9 cellular contexts compared by ENCODE assay signal in genomic region chr5:68251386-68251785, GRCh38. TPM values are rescaled to one million over a fixed set of nuclear protein-coding genes. Genes with fewer than 3 reads are reported as not detected.
DNase-seq lines count a peak whose midpoint lies in the region; ATAC-seq, FAIRE-seq and TF ChIP-seq lines count a peak whose summit lies in the region.
"Had no signal": no experiment of that assay in that cellular context is flagged by ENCODE, and none has a peak within 500 bp of the region (broad histone marks: within the 10 kb centered on the region; RNA-seq: fewer than 3 reads in every experiment).

No MANE protein-coding gene starts in this region.

- intact Hi-C loops in HepG2 (cut with micrococcal nuclease; ENCODE audit: unreplicated experiment), result loop anchor here (5.0 kb wide), 1 partner anchor 479 kb away; no protein-coding TSS in a partner anchor
- intact Hi-C loops in aorta (cut with DNase I), result loop anchor here in 1 of 2 donors (5.0 kb wide), 3 partner anchors 34 to 1004 kb away; partner anchors contain the start of gene PIK3R1
- intact Hi-C loops in lower leg skin (cut with DNase I; ENCODE audit: low total_unique reads), result no loop called here

- CTCF ChIA-PET in HepG2 (lab: Yijun Ruan, JAX; ENCODE audit: low intra/inter-chr PET ratio, low total read pairs), result interaction anchor here (1.2 kb wide), 1 partner anchor 758 kb away, joined by 3 read pairs; no protein-coding TSS in a partner anchor

- peaks cover 52% of the 10 kb centered on the region for H3K79me2 ChIP-seq in HepG2 (ENCODE audit: insufficient read depth, low read length)

- H3K9me3 ChIP-seq in liver (ENCODE audit: control insufficient read depth in 4 of 4, low read length in 3 of 4) (no peaks in the 10 kb centered on the region), HepG2 (ENCODE audit: low read length) (no peaks in the 10 kb centered on the region), aorta (ENCODE audit: control insufficient read depth, low read length) (no peaks in the 10 kb centered on the region)

- in situ Hi-C loops in HepG2 (cut with HindIII; ENCODE audit: extremely low pct_ligation_motif_present, low pct_unique_long_range_greater_than_20kb), result loop anchor here (5.0 to 10.0 kb wide), 2 partner anchors 757 to 1004 kb away; no protein-coding TSS in a partner anchor

- no peak for ATAC-seq in HepG2
- no peak for ATAC-seq in aorta (ENCODE audit: low FRiP score)
- ATAC-seq: K562 had no signal

- H3K4me3 ChIP-seq in liver (ENCODE audit: low read depth in 1 of 3, low read length in 3 of 3) (no peak overlapping the region), HepG2 (replicated peaks in 1 of 3; ENCODE audit: insufficient read depth in 1 of 3, low read depth in 2 of 3, low read length in 3 of 3) (no peak overlapping the region), coronary artery (peak overlapping the region; percentile 57), rectal smooth muscle tissue (ENCODE audit: low read length) (no peak overlapping the region), aorta (ENCODE audit: low read length in 2 of 2) (no peak overlapping the region), lower leg skin (ENCODE audit: low read depth, poor library complexity, severe bottlenecking) (no peak overlapping the region)
- H3K4me3 ChIP-seq: K562 had no signal

- no peak for TF ChIP-seq POLR2A in HepG2 (IDR thresholded peaks at IDR 0.05; ENCODE audit: insufficient read depth in 1 of 2, low read depth in 2 of 2, low read length in 2 of 2)
- no peak for TF ChIP-seq POLR2A in lower leg skin (IDR thresholded peaks at IDR 0.05)

- H3K4me1 ChIP-seq in liver (ENCODE audit: control insufficient read depth in 4 of 4, insufficient read depth in 4 of 4, low read length in 3 of 4), result peaks cover 13 to 68% (median 42%) of the 10 kb centered on the region in 4 donors
- H3K4me1 ChIP-seq in HepG2 (ENCODE audit: insufficient read depth, low read length), result peaks cover 18% of the 10 kb centered on the region
- peaks cover 58% of the 10 kb centered on the region for H3K4me1 ChIP-seq in rectal smooth muscle tissue (ENCODE audit: control insufficient read depth, insufficient read depth, low read length)
- H3K4me1 ChIP-seq in aorta (ENCODE audit: control insufficient read depth in 1 of 2, insufficient read depth in 2 of 2, low read length in 2 of 2), result peaks cover 7 to 17% of the 10 kb centered on the region in 2 donors

- TF ChIP-seq CTCF in liver (IDR thresholded peaks at IDR 0.05; ENCODE audit: low read depth, low read length, missing input control) (no peak), HepG2 (CRISPR knock-in tag; IDR thresholded peaks at IDR 0.05) (no peak), coronary artery (IDR thresholded peaks at IDR 0.05) (no peak), lower leg skin (IDR thresholded peaks at IDR 0.05) (no peak)

- no peak for FAIRE-seq in HepG2 (lab: Jason Lieb, UNC)
- FAIRE-seq: K562 had no signal

- no TSS peak for BruUV-seq in HepG2 (replicated peaks; lab: Mats Ljungman, UMichigan)

- H2AFZ ChIP-seq in HepG2 (ENCODE audit: low read length), result no peak overlapping the region

- H3K36me3 ChIP-seq in liver (ENCODE audit: control insufficient read depth in 4 of 4, insufficient read depth in 3 of 4, low read depth in 1 of 4, low read length in 3 of 4), result peaks cover 0 to 5% (median 2%) of the 10 kb centered on the region in 4 donors
- peaks cover 0 to 1% of the 10 kb centered on the region in 2 experiments; a peak in 1 of 5 replicates for H3K36me3 ChIP-seq in HepG2 (replicated peaks in 1 of 2; ENCODE audit: control insufficient read depth in 1 of 2, insufficient read depth in 2 of 2, low read length in 2 of 2)
- no peaks in the 10 kb centered on the region for H3K36me3 ChIP-seq in rectal smooth muscle tissue (ENCODE audit: control insufficient read depth, insufficient read depth, low read length)
- H3K36me3 ChIP-seq in aorta (ENCODE audit: control insufficient read depth in 1 of 2, insufficient read depth in 2 of 2, low read length in 1 of 2), result no peaks in the 10 kb centered on the region

- no peak for TF ChIP-seq EP300 in HepG2 (IDR thresholded peaks at IDR 0.05; ENCODE audit: low read depth in 2 of 2, low read length in 2 of 2)
- TF ChIP-seq EP300 in HepG2 (CRISPR knock-in tag; IDR thresholded peaks at IDR 0.05; ENCODE audit: borderline replicate concordance), result no peak

- 40% methylated on average over 4 of the region's 4 CpGs for WGBS in liver
- WGBS in HepG2 (ENCODE audit: low lambda C conversion rate), result 88% methylated on average over 4 of the region's 4 CpGs
- WGBS in aorta, 2 donors, result 24 to 43% methylated on average over 4 of the region's 4 CpGs
- 19 to 25% methylated on average over 4 of the region's 4 CpGs for WGBS in lower leg skin, 2 donors

- H3K27me3 ChIP-seq in liver (ENCODE audit: control insufficient read depth in 4 of 4, insufficient read depth in 4 of 4, low read length in 3 of 4) (no peaks in the 10 kb centered on the region), HepG2 (ENCODE audit: control insufficient read depth in 1 of 2, insufficient read depth in 2 of 2, low read length in 2 of 2) (no peaks in the 10 kb centered on the region), rectal smooth muscle tissue (ENCODE audit: control insufficient read depth, insufficient read depth, low read length) (no peaks in the 10 kb centered on the region), aorta (ENCODE audit: control insufficient read depth in 1 of 2, insufficient read depth in 2 of 2, low read length in 1 of 2) (no peaks in the 10 kb centered on the region)

- H4K20me1 ChIP-seq in HepG2 (ENCODE audit: insufficient read depth, low read length), result no peaks in the 10 kb centered on the region

- H3K9ac ChIP-seq in liver (ENCODE audit: low read depth in 1 of 2, low read length in 2 of 2), result no peak overlapping the region
- H3K9ac ChIP-seq in HepG2 (ENCODE audit: insufficient read depth, low read depth, low read length), result no peak overlapping the region
- no peak overlapping the region for H3K9ac ChIP-seq in rectal smooth muscle tissue (ENCODE audit: low read length)

- no peak overlapping the region for H3K4me2 ChIP-seq in HepG2 (ENCODE audit: low read depth, low read length)

- no peak for TF ChIP-seq RAD21 in liver (IDR thresholded peaks at IDR 0.05)
- no peak for TF ChIP-seq RAD21 in HepG2 (CRISPR knock-in tag; IDR thresholded peaks at IDR 0.05)

- POLR2A ChIA-PET in HepG2 (lab: Yijun Ruan, JAX), result no interaction called here

- DNase-seq in HepG2 (ENCODE audit: low spot score), result no peak
- DNase-seq in coronary artery (ENCODE audit: low spot score), result no peak
- DNase-seq in aorta, result peak in 1 of 2 donors; percentile 61
- no peak for DNase-seq in NCI-H128 (lab: John Stamatoyannopoulos, UW; ENCODE audit: unreplicated experiment)
- no peak for DNase-seq in lower leg skin (ENCODE audit: low spot score in 2 of 2)
- DNase-seq in NK-92 (lab: John Stamatoyannopoulos, UW; ENCODE audit: unreplicated experiment), result no peak

- H3K27ac ChIP-seq in liver (ENCODE audit: low read depth in 1 of 2, low read length in 2 of 2) (peak overlapping the region; percentile 40 to 43), HepG2 (ENCODE audit: extremely low read length, insufficient read depth, low read length) (no peak overlapping the region), coronary artery (peak overlapping the region; percentile 56 to 89), rectal smooth muscle tissue (ENCODE audit: low read depth, low read length) (peak overlapping the region; percentile 74), aorta (ENCODE audit: low read depth in 1 of 2, low read length in 2 of 2) (peak overlapping the region; percentile 33 to 41)

TF ChIP-seq in liver, 16 proteins besides CTCF, POLR2A, EP300 and RAD21 (continues in another document):
- TF ChIP-seq GABPA (IDR thresholded peaks at IDR 0.05 in 1 of 2, conservative IDR thresholded peaks at IDR 0.05 in 1 of 2) (no peak), NR2F2 (IDR thresholded peaks at IDR 0.05) (no peak), HNF4A (conservative IDR thresholded peaks at IDR 0.05) (no peak), YY1 (IDR thresholded peaks at IDR 0.05) (no peak)

TF ChIP-seq in HepG2, 621 proteins besides CTCF, POLR2A, EP300 and RAD21 (continues in another document):
- TF ChIP-seq ZNF264 (CRISPR knock-in tag; IDR thresholded peaks at IDR 0.05) (no peak), MAFG (CRISPR knock-in tag; IDR thresholded peaks at IDR 0.05) (no peak), ZKSCAN8 (CRISPR knock-in tag; IDR thresholded peaks at IDR 0.05; ENCODE audit: borderline replicate concordance) (no peak), ZNF746 (CRISPR knock-in tag; IDR thresholded peaks at IDR 0.05) (no peak), CENPBD1 (CRISPR knock-in tag; IDR thresholded peaks at IDR 0.05; ENCODE audit: borderline replicate concordance, low read depth) (no peak)

RNA-seq across cellular contexts. Expression of gene PIK3R1, which starts 35.8 kb away (rescaled TPM):
- total RNA-seq in liver (100 to 1,000 TPM in 1 of 2 donors, 10 to 100 TPM in 1; 53.1 to 123 TPM), HepG2 (2016; rRNA removed; fragmentation: Illumina TruSeq; extraction: Trizol) (21.3 and 26.0 TPM in 2 replicates), aorta (100 to 1,000 TPM in 1 of 2 donors, 10 to 100 TPM in 1; 63.4 to 132 TPM), lower leg skin (100 to 1,000 TPM; 102 to 245 (median 137) TPM)
- polyA plus RNA-seq in liver (10 to 100 TPM; 22.6 to 41.5 TPM), HepG2 (2011; rRNA removed) (6.4 and 8.4 TPM in 2 replicates), aorta (10 to 100 TPM; 12.3 to 23.2 TPM)
- 15.6 and 18.1 TPM in 2 replicates for total RNA-seq in HepG2 (2016; cell fraction: cytosol; rRNA removed; fragmentation: Illumina TruSeq; extraction: Trizol; ENCODE audit: low read depth)
- 23.2 and 24.7 TPM in 2 replicates for total RNA-seq in HepG2 (2016; cell fraction: insoluble cytoplasmic fraction; rRNA removed; fragmentation: Illumina TruSeq; extraction: Trizol)
- total RNA-seq in HepG2 (2016; cell fraction: membrane; rRNA removed; fragmentation: Illumina TruSeq; extraction: Trizol), result 8.9 and 10.9 TPM in 2 replicates
- 42.9 and 43.7 TPM in 2 replicates for total RNA-seq in HepG2 (2016; cell fraction: nucleus; rRNA removed; fragmentation: Illumina TruSeq; extraction: Trizol)
- 3.4 and 4.1 TPM in 2 replicates for polyA plus RNA-seq in HepG2 (2011; cell fraction: cytosol; rRNA removed)
- polyA plus RNA-seq in HepG2 (2011; cell fraction: nucleus; rRNA removed), result 4.4 and 7.1 TPM in 2 replicates
- polyA plus RNA-seq in HepG2 (2012), result 7.9 and 11.9 TPM in 2 replicates
- 0.45 and 0.52 TPM in 2 replicates for polyA plus RNA-seq in HepG2 (2016; cell fraction: cytosol; fragmentation: Illumina TruSeq; extraction: Trizol; ENCODE audit: low read depth)
- 19.5 and 20.2 TPM in 2 replicates for polyA plus RNA-seq in HepG2 (2016; cell fraction: insoluble cytoplasmic fraction; fragmentation: Illumina TruSeq; extraction: Trizol; ENCODE audit: low read depth)
- polyA plus RNA-seq in HepG2 (2016; cell fraction: membrane; fragmentation: Illumina TruSeq; extraction: Trizol; ENCODE audit: low read depth), result 1.8 and 2.2 TPM in 2 replicates
- 35.9 and 42.5 TPM in 2 replicates for polyA plus RNA-seq in HepG2 (2016; cell fraction: nucleus; fragmentation: Illumina TruSeq; extraction: Trizol; ENCODE audit: insufficient read depth, low read depth)
- polyA minus RNA-seq in HepG2 (2011; rRNA and poly(A)+ RNA removed; ENCODE audit: low replicate concordance), result 0.19 and 11.0 TPM in 2 replicates
- 9.1 and 9.7 TPM in 2 replicates for polyA minus RNA-seq in HepG2 (2011; cell fraction: cytosol; rRNA and poly(A)+ RNA removed)
- polyA minus RNA-seq in HepG2 (2011; cell fraction: nucleus; rRNA and poly(A)+ RNA removed), result 46.5 and 49.8 TPM in 2 replicates
